ENCODE assay signal across 8 cellular contexts in the genomic region with DNA sequence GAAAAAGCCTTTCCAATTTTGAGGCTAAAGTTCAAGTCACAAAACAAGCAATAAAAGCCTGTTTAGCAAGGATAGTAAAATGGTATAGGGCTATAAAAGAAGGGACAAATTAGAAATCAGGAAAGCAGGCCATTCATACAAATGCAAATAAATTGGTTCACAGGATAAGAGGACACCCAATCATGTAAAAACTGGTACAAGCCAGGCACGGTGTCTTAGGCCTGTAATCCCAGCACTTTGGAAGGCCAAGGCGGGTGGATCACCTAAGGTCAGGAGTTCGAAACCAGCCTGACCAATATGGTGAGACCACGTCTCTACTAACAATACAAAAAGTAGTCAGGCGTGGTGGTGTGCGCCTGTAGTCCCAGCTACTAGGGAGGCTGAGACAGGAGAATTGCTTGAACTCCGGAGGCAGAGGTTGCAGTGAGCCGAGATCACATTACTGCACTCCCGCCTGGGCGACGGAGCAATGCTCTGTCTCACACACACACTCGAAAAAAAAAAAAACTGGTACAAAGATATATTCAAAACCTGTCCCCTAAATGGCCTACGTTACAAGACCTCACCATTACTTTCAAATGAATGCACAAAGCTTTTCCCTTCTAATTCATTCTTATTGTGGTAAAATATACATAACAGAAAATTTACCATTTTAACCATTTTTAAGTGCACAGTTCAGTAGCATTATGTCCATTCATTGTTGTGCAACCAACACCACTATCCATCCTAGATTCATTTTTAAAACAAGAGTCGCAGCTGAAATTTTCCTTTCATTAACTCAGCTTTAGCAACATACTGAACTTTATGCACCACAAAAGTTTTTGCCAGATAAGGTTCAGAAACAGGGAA. TPM values are rescaled to one million over a fixed set of nuclear protein-coding genes. Genes with fewer than 3 reads are reported as not detected.
DNase-seq lines count a peak whose midpoint lies in the region; ATAC-seq and TF ChIP-seq lines count a peak whose summit lies in the region.

No MANE protein-coding gene starts in this region.

- H3K27ac Mint-ChIP-seq in MCF 10A (ENCODE audit: low read depth, unreplicated experiment): peak overlapping the region; percentile 74

- H3K27ac ChIP-seq in left ventricle myocardium inferior (replicated peaks) (peak overlapping the region; percentile 86), mesodermal cell (ENCODE audit: low read depth, low read length, severe bottlenecking) (peak overlapping the region; percentile 75), vagina (peak overlapping the region; percentile 96)

- H3K4me3 ChIP-seq in left ventricle myocardium inferior (peak overlapping the region; percentile 95), mesodermal cell (ENCODE audit: extremely low read depth, insufficient read depth, low read length, poor library complexity, severe bottlenecking) (peak overlapping the region; percentile 74), vagina (peak overlapping the region; percentile 86 to 95)

- ATAC-seq in left cardiac atrium (no peak), GM18868 (IDR thresholded peaks at IDR 0.05; ENCODE audit: unreplicated experiment) (no peak)

- H3K27me3 Mint-ChIP-seq in MCF 10A (ENCODE audit: insufficient read depth, unreplicated experiment): no peaks in the 10 kb centered on the region

- H3K9me3 Mint-ChIP-seq in MCF 10A (ENCODE audit: unreplicated experiment): no peaks in the 10 kb centered on the region

- H3K4me3 Mint-ChIP-seq in MCF 10A (ENCODE audit: unreplicated experiment): peak overlapping the region; percentile 92

- BruUV-seq in MCF 10A (replicated peaks; lab: Mats Ljungman, UMichigan): no TSS peak

- WGBS in mesodermal cell (ENCODE audit: insufficient coverage in 2 of 2), 2 experiments: 91 to 94% methylated on average over 13 of the region's 14 CpGs

- TF ChIP-seq POLR2A in vagina (IDR thresholded peaks at IDR 0.05): no peak

- no peaks in the 10 kb centered on the region for H3K36me3 Mint-ChIP-seq in MCF 10A (ENCODE audit: insufficient read depth, unreplicated experiment)

- no peak for TF ChIP-seq CTCF in left ventricle myocardium inferior (IDR thresholded peaks at IDR 0.05; ENCODE audit: borderline replicate concordance)
- TF ChIP-seq CTCF in MCF 10A (IDR thresholded peaks at IDR 0.05; ENCODE audit: unreplicated experiment): no peak
- no peak for TF ChIP-seq CTCF in vagina (IDR thresholded peaks at IDR 0.05)

- intact Hi-C loops in left ventricle myocardium inferior (cut with micrococcal nuclease): no loop called here
- intact Hi-C loops in left cardiac atrium (cut with DNase I): no loop called here
- intact Hi-C loops in MCF 10A (cut with micrococcal nuclease): loop anchor here (5.0 kb wide), 1 partner anchor 275 kb away; no protein-coding TSS in a partner anchor
- intact Hi-C loops in vagina (cut with DNase I): no loop called here

- DNase-seq in left ventricle myocardium inferior (no peak), left cardiac atrium (no peak), MCF 10A (ENCODE audit: unreplicated experiment) (no peak), vagina (ENCODE audit: extremely low spot score in 2 of 2) (no peak), HuH-7.5 (ENCODE audit: low spot score) (no peak), GDM1 (lab: John Stamatoyannopoulos, UW) (no peak)

- CTCF ChIA-PET in MCF 10A (lab: Yijun Ruan, JAX): interaction anchor here (0.7 to 3.2 kb wide), 7 partner anchors 13 to 101 kb away, joined by 3 to 29 read pairs (median 4); no protein-coding TSS in a partner anchor

- H3K4me1 ChIP-seq in left ventricle myocardium inferior (peaks cover 36% of the 10 kb centered on the region), mesodermal cell (ENCODE audit: control insufficient read depth, insufficient read depth, low read length, poor library complexity, severe bottlenecking) (no peaks in the 10 kb centered on the region), vagina (peaks cover 28% of the 10 kb centered on the region)

- no peaks in the 10 kb centered on the region for H3K36me3 ChIP-seq in left ventricle myocardium inferior
- H3K36me3 ChIP-seq in mesodermal cell (ENCODE audit: control insufficient read depth, insufficient read depth, low read length): peaks cover 1% of the 10 kb centered on the region
- no peaks in the 10 kb centered on the region for H3K36me3 ChIP-seq in vagina

- H3K9me3 ChIP-seq in left ventricle myocardium inferior (replicated peaks) (no peaks in the 10 kb centered on the region), mesodermal cell (ENCODE audit: control insufficient read depth, low read length) (no peaks in the 10 kb centered on the region), vagina (no peaks in the 10 kb centered on the region)

- no peaks in the 10 kb centered on the region for H3K4me1 Mint-ChIP-seq in MCF 10A (ENCODE audit: insufficient read depth, unreplicated experiment)

- no peaks in the 10 kb centered on the region for H3K27me3 ChIP-seq in left ventricle myocardium inferior (ENCODE audit: low read depth)
- no peaks in the 10 kb centered on the region for H3K27me3 ChIP-seq in vagina

- POLR2A ChIA-PET in MCF 10A (lab: Yijun Ruan, JAX): interaction anchor here (0.7 to 5.3 kb wide), 14 partner anchors 10 to 992 kb away, joined by 3 to 97 read pairs (median 12); a partner anchor contains a TSS

RNA-seq across cellular contexts. Expression of a gene that starts 1.1 kb away (rescaled TPM):
- 14.5 TPM for total RNA-seq in left ventricle myocardium inferior
- 10 to 100 TPM; 13.1 to 15.4 TPM for total RNA-seq in left cardiac atrium
- 20.4 and 22.0 TPM in 2 replicates for total RNA-seq in MCF 10A (2022)
- 12.1 TPM for polyA plus RNA-seq in mesodermal cell (2013, experiment 1 of 2)
- polyA plus RNA-seq in mesodermal cell (2013, experiment 2 of 2): 12.8 TPM
- total RNA-seq in vagina: 67.3 TPM
